ENCODE assay signal across 21 cellular contexts in the genomic region with DNA sequence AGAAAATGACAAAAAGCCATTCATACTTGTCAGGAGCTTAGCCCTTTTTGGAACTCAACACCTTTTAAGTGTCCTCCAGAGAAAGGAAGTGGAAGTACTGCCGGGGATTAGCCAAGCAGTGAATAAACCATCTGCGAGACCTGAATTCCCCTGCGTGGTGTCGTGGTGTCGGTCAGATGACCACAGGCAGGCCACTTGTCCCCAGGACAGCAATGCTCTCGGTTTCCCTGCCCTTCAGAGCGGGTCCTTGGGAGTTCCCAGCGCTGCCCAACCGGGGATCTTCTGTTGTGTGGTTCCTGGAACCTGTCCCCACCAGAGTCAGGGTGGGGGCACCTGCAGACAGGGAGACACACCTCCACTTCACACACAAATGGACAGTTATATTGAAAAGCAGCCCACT. TPM values are rescaled to one million over a fixed set of nuclear protein-coding genes. Genes with fewer than 3 reads are reported as not detected.
DNase-seq lines count a peak whose midpoint lies in the region; ATAC-seq and TF ChIP-seq lines count a peak whose summit lies in the region.
"Had no signal": no experiment of that assay in that cellular context is flagged by ENCODE, and none has a peak within 500 bp of the region (broad histone marks: within the 10 kb centered on the region; RNA-seq: fewer than 3 reads in every experiment).

No MANE protein-coding gene starts in this region.

- H3K4me1 ChIP-seq in lower lobe of right lung, result peaks cover 20% of the 10 kb centered on the region
- peaks cover 12% of the 10 kb centered on the region for H3K4me1 ChIP-seq in upper lobe of right lung

- no peak for ATAC-seq in left ventricle myocardium superior
- ATAC-seq in Right ventricle myocardium inferior, result no peak
- peak; percentile 50 for ATAC-seq in HG02759 (IDR thresholded peaks at IDR 0.05; ENCODE audit: unreplicated experiment)
- ATAC-seq in lower lobe of right lung, result peak; percentile 75 to 80
- ATAC-seq in upper lobe of right lung, result peak; percentile 78
- no peak for ATAC-seq in HG03442 (IDR thresholded peaks at IDR 0.05; ENCODE audit: unreplicated experiment)

- H3K9me3 ChIP-seq in lower lobe of right lung (no peaks in the 10 kb centered on the region), upper lobe of right lung (no peaks in the 10 kb centered on the region)
- H3K9me3 ChIP-seq: esophagus muscularis mucosa had no signal

- H3K36me3 ChIP-seq in lower lobe of right lung (peaks cover 6% of the 10 kb centered on the region), upper lobe of right lung (no peaks in the 10 kb centered on the region)

- H3K27ac ChIP-seq in lower lobe of right lung (peak overlapping the region; percentile 36), upper lobe of right lung (no peak overlapping the region)
- H3K27ac ChIP-seq: dorsolateral prefrontal cortex, esophagus muscularis mucosa, HL-60, KMS-11 had no signal

- DNase-seq in left ventricle myocardium superior (peak; percentile 20), Right ventricle myocardium inferior (ENCODE audit: missing footprints) (no peak), lower lobe of right lung (peak; percentile 54), upper lobe of right lung (no peak), GM13977 (ENCODE audit: low spot score) (no peak)
- DNase-seq in stimulated activated CD4-positive, alpha-beta T cell treated with anti-CD3 and anti-CD28 coated beads, Interleukin-4, amount 100 ng/mL, for 24 hours, result no peak
- DNase-seq: activated CD4-positive, alpha-beta T cell treated with anti-CD3 and anti-CD28 coated beads for 48 hours; activated T-cell treated with anti-CD3 and anti-CD28 coated beads for 4 hours; GF-D8; midbrain; NCI-H1436 treated with DMSO at 0.1 percent for 48 hours; occipital lobe; SIG-M5; small intestine; stimulated activated naive CD4-positive, alpha-beta T cell treated with Interleukin-2 at 50 U/mL for 16 hours had no signal

- TF ChIP-seq CTCF in lower lobe of right lung (IDR thresholded peaks at IDR 0.05) (no peak), upper lobe of right lung (IDR thresholded peaks at IDR 0.05) (no peak), GM13977 (IDR thresholded peaks at IDR 0.05; ENCODE audit: extremely low read depth, insufficient read depth, missing control alignments) (no peak)

- intact Hi-C loops in left ventricle myocardium superior (cut with micrococcal nuclease), result no loop called here
- intact Hi-C loops in Right ventricle myocardium inferior (cut with DNase I), result no loop called here
- intact Hi-C loops in lower lobe of right lung (cut with DNase I), result no loop called here
- intact Hi-C loops in upper lobe of right lung (cut with DNase I), result no loop called here

- H3K4me3 ChIP-seq in lower lobe of right lung (no peak overlapping the region), upper lobe of right lung (no peak overlapping the region)
- H3K4me3 ChIP-seq: dorsolateral prefrontal cortex, esophagus muscularis mucosa had no signal

- in situ Hi-C loops in GM13977 (cut with MboI; ENCODE audit: low pct_unique_long_range_greater_than_20kb, low sequenced_read_pairs, unreplicated experiment), result loop anchor here (10.0 kb wide), 1 partner anchor 75 kb away; no protein-coding TSS in a partner anchor

- H3K27me3 ChIP-seq in lower lobe of right lung (ENCODE audit: low read depth) (no peaks in the 10 kb centered on the region), upper lobe of right lung (no peaks in the 10 kb centered on the region)
- H3K27me3 ChIP-seq: dorsolateral prefrontal cortex, esophagus muscularis mucosa had no signal

RNA-seq across cellular contexts. Expression of gene GPR157, which starts 9.2 kb away (rescaled TPM):
- 42.2 TPM for total RNA-seq in left ventricle myocardium superior
- 49.0 TPM for total RNA-seq in Right ventricle myocardium inferior
- 14.2 TPM for total RNA-seq in lower lobe of right lung
- total RNA-seq in upper lobe of right lung, result 19.0 TPM

RNA-seq across cellular contexts. Expression of gene SLC2A5, which starts 50.3 kb away (rescaled TPM):
- total RNA-seq in left ventricle myocardium superior (3.2 TPM), Right ventricle myocardium inferior (3.6 TPM), lower lobe of right lung (1.7 TPM), upper lobe of right lung (0.98 TPM)

Comparison
In these comparisons a context has a peak if more than half of its experiments do, and no peak if none do; other contexts are left out.
1. DNase-seq: peak in left ventricle myocardium superior (single experiment) and lower lobe of right lung (single experiment); none in Right ventricle myocardium inferior (single experiment), upper lobe of right lung (single experiment), stimulated activated CD4-positive, alpha-beta T cell treated with anti-CD3 and anti-CD28 coated beads, Interleukin-4, amount 100 ng/mL, for 24 hours (single experiment) and GM13977 (single experiment).
2. ATAC-seq: peak in HG02759 (single experiment), lower lobe of right lung (2 of 2) and upper lobe of right lung (single experiment); none in left ventricle myocardium superior (single experiment), Right ventricle myocardium inferior (single experiment) and HG03442 (single experiment).